Comparison of ENCODE assay signal across 12 cellular contexts in genomic region chr2:8633735-8634313, GRCh38. TPM values are rescaled to one million over a fixed set of nuclear protein-coding genes. Genes with fewer than 3 reads are reported as not detected.
DNase-seq lines count a peak whose midpoint lies in the region; ATAC-seq and TF ChIP-seq lines count a peak whose summit lies in the region.
"Had no signal": no experiment of that assay in that cellular context is flagged by ENCODE, and none has a peak within 500 bp of the region (broad histone marks: within the 10 kb centered on the region; RNA-seq: fewer than 3 reads in every experiment).

No MANE protein-coding gene starts in this region.

- H3K9me3 ChIP-seq in AG04450 (ENCODE audit: control insufficient read depth, insufficient read depth, low read length) (no peaks in the 10 kb centered on the region), body of pancreas (no peaks in the 10 kb centered on the region), lower lobe of right lung (no peaks in the 10 kb centered on the region)
- H3K9me3 ChIP-seq: thoracic aorta had no signal

- H3K36me3 ChIP-seq in body of pancreas (replicated peaks in 1 of 2; ENCODE audit: insufficient read depth in 1 of 2, low read depth in 2 of 2): no peaks in the 10 kb centered on the region
- H3K36me3 ChIP-seq in lower lobe of right lung: no peaks in the 10 kb centered on the region
- H3K36me3 ChIP-seq: thoracic aorta had no signal

- H3K4me1 ChIP-seq in body of pancreas (peaks cover 14% of the 10 kb centered on the region), lower lobe of right lung (peaks cover 17% of the 10 kb centered on the region)

- CTCF ChIA-PET in AG04450 (lab: Charles Lee): interaction anchor here (1.2 to 1.4 kb wide), 2 partner anchors 13 to 14 kb away, joined by 3 read pairs; no protein-coding TSS in a partner anchor
- CTCF ChIA-PET in activated CD4-positive, alpha-beta memory T cell treated with anti-CD3 and anti-CD28 coated beads, Interleukin-2, amount 10 ng/mL, durations not matched to agents 7 days and 5 days (lab: Charles Lee): no interaction called here

- no peaks in the 10 kb centered on the region for H3K9me3 Mint-ChIP-seq in activated CD4-positive, alpha-beta memory T cell treated with anti-CD3 and anti-CD28 coated beads, Interleukin-2, amount 10 ng/mL, durations not matched to agents 7 days and 5 days

- H3K27me3 Mint-ChIP-seq in activated CD4-positive, alpha-beta memory T cell treated with anti-CD3 and anti-CD28 coated beads, Interleukin-2, amount 10 ng/mL, durations not matched to agents 7 days and 5 days: peaks cover 4% of the 10 kb centered on the region

- no peaks in the 10 kb centered on the region for H3K27me3 ChIP-seq in AG04450 (ENCODE audit: control insufficient read depth, insufficient read depth, low read length)
- no peaks in the 10 kb centered on the region for H3K27me3 ChIP-seq in body of pancreas
- H3K27me3 ChIP-seq in lower lobe of right lung (ENCODE audit: low read depth): no peaks in the 10 kb centered on the region

- TF ChIP-seq CTCF in AG04450 (IDR thresholded peaks at IDR 0.05; ENCODE audit: low read depth, low read length) (no peak), HFF-Myc (IDR thresholded peaks at IDR 0.05; ENCODE audit: low read depth, low read length, missing control alignments) (no peak), body of pancreas (IDR thresholded peaks at IDR 0.05) (no peak), lower lobe of right lung (IDR thresholded peaks at IDR 0.05) (no peak)

- ATAC-seq in body of pancreas: peak; percentile 68
- peak in 1 of 2 donors; percentile 13 for ATAC-seq in lower lobe of right lung
- ATAC-seq in HG03565 (IDR thresholded peaks at IDR 0.05; ENCODE audit: unreplicated experiment): no peak

- H3K36me3 Mint-ChIP-seq in activated CD4-positive, alpha-beta memory T cell treated with anti-CD3 and anti-CD28 coated beads, Interleukin-2, amount 10 ng/mL, durations not matched to agents 7 days and 5 days (ENCODE audit: low read depth): no peaks in the 10 kb centered on the region

- H3K27ac ChIP-seq in AG04450 (ENCODE audit: low read depth, low read length) (peak overlapping the region; percentile 91), body of pancreas (peak overlapping the region in 2 of 4 donors; percentile 27 to 29), lower lobe of right lung (no peak overlapping the region)
- H3K27ac ChIP-seq: HL-60, thoracic aorta had no signal

- WGBS in body of pancreas, 2 donors: 30 to 32% methylated on average over 14 of the region's 14 CpGs

- intact Hi-C loops in body of pancreas (cut with DNase I): no loop called here
- intact Hi-C loops in lower lobe of right lung (cut with DNase I): no loop called here

- no peak overlapping the region for H3K27ac Mint-ChIP-seq in activated CD4-positive, alpha-beta memory T cell treated with anti-CD3 and anti-CD28 coated beads, Interleukin-2, amount 10 ng/mL, durations not matched to agents 7 days and 5 days

- no peaks in the 10 kb centered on the region for H3K4me1 Mint-ChIP-seq in activated CD4-positive, alpha-beta memory T cell treated with anti-CD3 and anti-CD28 coated beads, Interleukin-2, amount 10 ng/mL, durations not matched to agents 7 days and 5 days

- TF ChIP-seq POLR2A in body of pancreas (IDR thresholded peaks at IDR 0.05): no peak

- peak; percentile 79 for DNase-seq in AG04450 (ENCODE audit: low read depth, low spot score)
- peak; percentile 40 for DNase-seq in HFF-Myc (ENCODE audit: extremely low read depth, low read depth)
- peak in 2 of 4 donors; percentile 30 to 53 for DNase-seq in body of pancreas
- DNase-seq in lower lobe of right lung: peak; percentile 31
- no peak for DNase-seq in NCI-H1930 (lab: John Stamatoyannopoulos, UW)
- DNase-seq in activated CD4-positive, alpha-beta memory T cell treated with anti-CD3 and anti-CD28 coated beads, Interleukin-2, amount 10 ng/mL, durations not matched to agents 7 days and 5 days: no peak
- no peak for DNase-seq in NCI-H82 (lab: John Stamatoyannopoulos, UW)
- DNase-seq: DMS153, T-helper 9 cell had no signal

- H3K4me3 ChIP-seq in AG04450 (ENCODE audit: low read depth, low read length) (peak overlapping the region; percentile 11), HFF-Myc (replicated peaks; ENCODE audit: low read depth, low read length) (no peak overlapping the region), body of pancreas (no peak overlapping the region), lower lobe of right lung (no peak overlapping the region)
- H3K4me3 ChIP-seq: thoracic aorta had no signal

- POLR2A ChIA-PET in AG04450 (lab: Yijun Ruan, JAX): interaction anchor here (0.6 to 5.8 kb wide), 7 partner anchors 25 to 329 kb away, joined by 3 to 90 read pairs (median 7); partner anchors contain the start of gene ID2
- POLR2A ChIA-PET in activated CD4-positive, alpha-beta memory T cell treated with anti-CD3 and anti-CD28 coated beads, Interleukin-2, amount 10 ng/mL, durations not matched to agents 7 days and 5 days (lab: Charles Lee): no interaction called here

- no peak overlapping the region for H3K4me3 Mint-ChIP-seq in activated CD4-positive, alpha-beta memory T cell treated with anti-CD3 and anti-CD28 coated beads, Interleukin-2, amount 10 ng/mL, durations not matched to agents 7 days and 5 days

RNA-seq across cellular contexts. Expression of gene ID2, which starts 48.0 kb away (rescaled TPM):
- 74.3 and 74.5 TPM in 2 replicates for polyA plus RNA-seq in AG04450 (2011; rRNA removed)
- polyA minus RNA-seq in AG04450 (2011; rRNA and poly(A)+ RNA removed): 57.8 and 78.4 TPM in 2 replicates
- total RNA-seq in body of pancreas: 100 to 1,000 TPM in 1 of 2 donors, 10 to 100 TPM in 1; 50.3 to 157 TPM
- 102 TPM for total RNA-seq in lower lobe of right lung
- 100 to 1,000 TPM; 299 to 324 TPM for total RNA-seq in activated CD4-positive, alpha-beta memory T cell treated with anti-CD3 and anti-CD28 coated beads, Interleukin-2, amount 10 ng/mL, durations not matched to agents 7 days and 5 days

Comparison
In these comparisons a context has a peak if more than half of its experiments do, and no peak if none do; other contexts are left out.
1. DNase-seq: peak in AG04450 (single experiment), HFF-Myc (single experiment) and lower lobe of right lung (single experiment); none in NCI-H1930 (0 of 2), activated CD4-positive, alpha-beta memory T cell treated with anti-CD3 and anti-CD28 coated beads, Interleukin-2, amount 10 ng/mL, durations not matched to agents 7 days and 5 days (single experiment) and NCI-H82 (single experiment).